Comparison of ENCODE assay signal across 8 cellular contexts in the genomic region with DNA sequence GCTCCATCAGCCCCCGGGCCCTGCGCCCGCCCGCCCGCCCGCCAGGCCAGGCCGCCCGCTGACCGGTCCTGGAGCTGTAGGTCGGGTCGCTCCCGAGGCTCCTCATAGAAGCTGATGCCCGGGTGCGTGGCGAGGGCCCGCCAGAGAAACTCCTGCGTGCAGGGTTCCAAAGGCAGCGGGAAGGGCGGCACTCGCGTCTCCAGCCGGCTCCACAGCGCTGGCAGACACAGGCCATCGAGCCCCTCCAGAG. TPM values are rescaled to one million over a fixed set of nuclear protein-coding genes. Genes with fewer than 3 reads are reported as not detected.
A peak's percentile ranks its signal among the peaks of the same experiment; 100 is the strongest.
DNase-seq lines count a peak whose midpoint lies in the region; ATAC-seq lines count a peak whose summit lies in the region.

No MANE protein-coding gene starts in this region.

- no peaks in the 10 kb centered on the region for H3K9me3 ChIP-seq in iPS-18c (ENCODE audit: control insufficient read depth, insufficient read depth, low read length)
- no peaks in the 10 kb centered on the region for H3K9me3 ChIP-seq in stomach smooth muscle (ENCODE audit: control insufficient read depth in 2 of 2, low read length in 2 of 2)

- ATAC-seq in GM18907 (IDR thresholded peaks at IDR 0.05; ENCODE audit: unreplicated experiment) (peak; percentile 35), HG02981 (IDR thresholded peaks at IDR 0.05; ENCODE audit: unreplicated experiment) (peak; percentile 21)

- peaks cover 3 to 8% of the 10 kb centered on the region in 2 donors for H3K36me3 ChIP-seq in stomach smooth muscle (ENCODE audit: control insufficient read depth in 2 of 2, insufficient read depth in 2 of 2, low read length in 2 of 2)

- peaks cover 31% of the 10 kb centered on the region for H3K4me1 ChIP-seq in stomach smooth muscle (ENCODE audit: control insufficient read depth, insufficient read depth, low read length)

- H3K27ac Mint-ChIP-seq in activated T-helper 1 cell treated with anti-CD3 and anti-CD28 coated beads, Interleukin-12 subunit alpha, Interleukin-12 subunit beta, Interleukin-2, Interleukin-4 antibody, amounts not matched to agents 30 ng/mL and 10 ng/mL and 1 ng/mL, durations not matched to agents 14 hours and 24 hours and 36 hours = peak overlapping the region; percentile 90

- DNase-seq in activated T-helper 1 cell treated with anti-CD3 and anti-CD28 coated beads, Interleukin-12 subunit alpha, Interleukin-12 subunit beta, Interleukin-2, Interleukin-4 antibody, amounts not matched to agents 30 ng/mL and 10 ng/mL and 1 ng/mL, durations not matched to agents 14 hours and 24 hours and 36 hours (ENCODE audit: low spot score) = no peak
- DNase-seq in NCI-H1048 (lab: John Stamatoyannopoulos, UW) (no peak), islet precursor cell (no peak)
- no peak for DNase-seq in activated effector memory CD4-positive, alpha-beta T cell treated with anti-CD3 and anti-CD28 coated beads, Interleukin-2, amount 50 U/mL, for 16 hours

- no peaks in the 10 kb centered on the region for H3K27me3 ChIP-seq in stomach smooth muscle (ENCODE audit: control insufficient read depth in 1 of 2, insufficient read depth in 2 of 2, low read length in 2 of 2)

- no peaks in the 10 kb centered on the region for H3K27me3 Mint-ChIP-seq in activated T-helper 1 cell treated with anti-CD3 and anti-CD28 coated beads, Interleukin-12 subunit alpha, Interleukin-12 subunit beta, Interleukin-2, Interleukin-4 antibody, amounts not matched to agents 30 ng/mL and 10 ng/mL and 1 ng/mL, durations not matched to agents 14 hours and 24 hours and 36 hours (ENCODE audit: insufficient read depth)

- no peaks in the 10 kb centered on the region for H3K9me3 Mint-ChIP-seq in activated T-helper 1 cell treated with anti-CD3 and anti-CD28 coated beads, Interleukin-12 subunit alpha, Interleukin-12 subunit beta, Interleukin-2, Interleukin-4 antibody, amounts not matched to agents 30 ng/mL and 10 ng/mL and 1 ng/mL, durations not matched to agents 14 hours and 24 hours and 36 hours

- intact Hi-C loops in activated T-helper 1 cell treated with anti-CD3 and anti-CD28 coated beads, Interleukin-12 subunit alpha, Interleukin-12 subunit beta, Interleukin-2, Interleukin-4 antibody, amounts not matched to agents 30 ng/mL and 10 ng/mL and 1 ng/mL, durations not matched to agents 14 hours and 24 hours and 36 hours (cut with micrococcal nuclease) = no loop called here

- H3K4me3 ChIP-seq in iPS-18c (ENCODE audit: insufficient read depth, low read depth, low read length) (peak overlapping the region; percentile 99), stomach smooth muscle (ENCODE audit: low read length in 2 of 2) (peak overlapping the region; percentile 96 to 100)

- peaks cover 41% of the 10 kb centered on the region for H3K4me1 Mint-ChIP-seq in activated T-helper 1 cell treated with anti-CD3 and anti-CD28 coated beads, Interleukin-12 subunit alpha, Interleukin-12 subunit beta, Interleukin-2, Interleukin-4 antibody, amounts not matched to agents 30 ng/mL and 10 ng/mL and 1 ng/mL, durations not matched to agents 14 hours and 24 hours and 36 hours (ENCODE audit: low read depth)

- peak overlapping the region; percentile 66 to 84 for H3K9ac ChIP-seq in stomach smooth muscle (ENCODE audit: low read length in 2 of 2)

- peak overlapping the region; percentile 31 for H3K27ac ChIP-seq in stomach smooth muscle (ENCODE audit: low read length)

- H3K4me3 Mint-ChIP-seq in activated T-helper 1 cell treated with anti-CD3 and anti-CD28 coated beads, Interleukin-12 subunit alpha, Interleukin-12 subunit beta, Interleukin-2, Interleukin-4 antibody, amounts not matched to agents 30 ng/mL and 10 ng/mL and 1 ng/mL, durations not matched to agents 14 hours and 24 hours and 36 hours = peak overlapping the region; percentile 99

- peaks cover 16% of the 10 kb centered on the region for H3K36me3 Mint-ChIP-seq in activated T-helper 1 cell treated with anti-CD3 and anti-CD28 coated beads, Interleukin-12 subunit alpha, Interleukin-12 subunit beta, Interleukin-2, Interleukin-4 antibody, amounts not matched to agents 30 ng/mL and 10 ng/mL and 1 ng/mL, durations not matched to agents 14 hours and 24 hours and 36 hours (ENCODE audit: low read depth)

RNA-seq across cellular contexts. Expression of a gene that starts 0.2 kb away (rescaled TPM):
- total RNA-seq in activated T-helper 1 cell treated with anti-CD3 and anti-CD28 coated beads, Interleukin-12 subunit alpha, Interleukin-12 subunit beta, Interleukin-2, Interleukin-4 antibody, amounts not matched to agents 30 ng/mL and 10 ng/mL and 1 ng/mL, durations not matched to agents 14 hours and 24 hours and 36 hours = 66.5 and 69.9 TPM in 2 replicates

RNA-seq across cellular contexts. Expression of a gene that starts 0.4 kb away (rescaled TPM):
- 12.4 and 17.6 TPM in 2 replicates for total RNA-seq in activated T-helper 1 cell treated with anti-CD3 and anti-CD28 coated beads, Interleukin-12 subunit alpha, Interleukin-12 subunit beta, Interleukin-2, Interleukin-4 antibody, amounts not matched to agents 30 ng/mL and 10 ng/mL and 1 ng/mL, durations not matched to agents 14 hours and 24 hours and 36 hours
